1 cellular context compared by ENCODE assay signal in the genomic region with DNA sequence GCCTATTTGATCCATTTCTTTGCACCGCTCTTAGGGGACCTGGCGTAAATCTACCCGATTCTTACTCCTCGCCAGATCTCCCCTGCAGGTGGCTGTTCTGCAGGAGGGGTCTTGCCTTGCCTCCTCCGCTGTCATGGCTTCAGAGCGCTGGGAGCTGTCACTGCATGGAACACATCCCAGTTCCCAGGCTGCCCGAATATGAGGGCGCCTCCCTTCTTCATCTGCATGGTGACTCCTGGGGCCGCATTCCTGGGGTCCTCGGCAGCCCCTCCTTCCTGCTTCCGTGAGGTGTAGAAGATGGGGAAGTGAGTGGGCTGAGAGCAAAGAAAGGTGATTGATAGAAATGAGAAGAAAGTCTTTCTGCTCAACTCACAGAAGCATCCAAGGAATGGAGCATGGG.
TF ChIP-seq lines count a peak whose summit lies in the region.

No MANE protein-coding gene starts in this region.

TF ChIP-seq in GM23338, 12 proteins besides CTCF, POLR2A, EP300 and RAD21:
- TF ChIP-seq, protein P1, sequence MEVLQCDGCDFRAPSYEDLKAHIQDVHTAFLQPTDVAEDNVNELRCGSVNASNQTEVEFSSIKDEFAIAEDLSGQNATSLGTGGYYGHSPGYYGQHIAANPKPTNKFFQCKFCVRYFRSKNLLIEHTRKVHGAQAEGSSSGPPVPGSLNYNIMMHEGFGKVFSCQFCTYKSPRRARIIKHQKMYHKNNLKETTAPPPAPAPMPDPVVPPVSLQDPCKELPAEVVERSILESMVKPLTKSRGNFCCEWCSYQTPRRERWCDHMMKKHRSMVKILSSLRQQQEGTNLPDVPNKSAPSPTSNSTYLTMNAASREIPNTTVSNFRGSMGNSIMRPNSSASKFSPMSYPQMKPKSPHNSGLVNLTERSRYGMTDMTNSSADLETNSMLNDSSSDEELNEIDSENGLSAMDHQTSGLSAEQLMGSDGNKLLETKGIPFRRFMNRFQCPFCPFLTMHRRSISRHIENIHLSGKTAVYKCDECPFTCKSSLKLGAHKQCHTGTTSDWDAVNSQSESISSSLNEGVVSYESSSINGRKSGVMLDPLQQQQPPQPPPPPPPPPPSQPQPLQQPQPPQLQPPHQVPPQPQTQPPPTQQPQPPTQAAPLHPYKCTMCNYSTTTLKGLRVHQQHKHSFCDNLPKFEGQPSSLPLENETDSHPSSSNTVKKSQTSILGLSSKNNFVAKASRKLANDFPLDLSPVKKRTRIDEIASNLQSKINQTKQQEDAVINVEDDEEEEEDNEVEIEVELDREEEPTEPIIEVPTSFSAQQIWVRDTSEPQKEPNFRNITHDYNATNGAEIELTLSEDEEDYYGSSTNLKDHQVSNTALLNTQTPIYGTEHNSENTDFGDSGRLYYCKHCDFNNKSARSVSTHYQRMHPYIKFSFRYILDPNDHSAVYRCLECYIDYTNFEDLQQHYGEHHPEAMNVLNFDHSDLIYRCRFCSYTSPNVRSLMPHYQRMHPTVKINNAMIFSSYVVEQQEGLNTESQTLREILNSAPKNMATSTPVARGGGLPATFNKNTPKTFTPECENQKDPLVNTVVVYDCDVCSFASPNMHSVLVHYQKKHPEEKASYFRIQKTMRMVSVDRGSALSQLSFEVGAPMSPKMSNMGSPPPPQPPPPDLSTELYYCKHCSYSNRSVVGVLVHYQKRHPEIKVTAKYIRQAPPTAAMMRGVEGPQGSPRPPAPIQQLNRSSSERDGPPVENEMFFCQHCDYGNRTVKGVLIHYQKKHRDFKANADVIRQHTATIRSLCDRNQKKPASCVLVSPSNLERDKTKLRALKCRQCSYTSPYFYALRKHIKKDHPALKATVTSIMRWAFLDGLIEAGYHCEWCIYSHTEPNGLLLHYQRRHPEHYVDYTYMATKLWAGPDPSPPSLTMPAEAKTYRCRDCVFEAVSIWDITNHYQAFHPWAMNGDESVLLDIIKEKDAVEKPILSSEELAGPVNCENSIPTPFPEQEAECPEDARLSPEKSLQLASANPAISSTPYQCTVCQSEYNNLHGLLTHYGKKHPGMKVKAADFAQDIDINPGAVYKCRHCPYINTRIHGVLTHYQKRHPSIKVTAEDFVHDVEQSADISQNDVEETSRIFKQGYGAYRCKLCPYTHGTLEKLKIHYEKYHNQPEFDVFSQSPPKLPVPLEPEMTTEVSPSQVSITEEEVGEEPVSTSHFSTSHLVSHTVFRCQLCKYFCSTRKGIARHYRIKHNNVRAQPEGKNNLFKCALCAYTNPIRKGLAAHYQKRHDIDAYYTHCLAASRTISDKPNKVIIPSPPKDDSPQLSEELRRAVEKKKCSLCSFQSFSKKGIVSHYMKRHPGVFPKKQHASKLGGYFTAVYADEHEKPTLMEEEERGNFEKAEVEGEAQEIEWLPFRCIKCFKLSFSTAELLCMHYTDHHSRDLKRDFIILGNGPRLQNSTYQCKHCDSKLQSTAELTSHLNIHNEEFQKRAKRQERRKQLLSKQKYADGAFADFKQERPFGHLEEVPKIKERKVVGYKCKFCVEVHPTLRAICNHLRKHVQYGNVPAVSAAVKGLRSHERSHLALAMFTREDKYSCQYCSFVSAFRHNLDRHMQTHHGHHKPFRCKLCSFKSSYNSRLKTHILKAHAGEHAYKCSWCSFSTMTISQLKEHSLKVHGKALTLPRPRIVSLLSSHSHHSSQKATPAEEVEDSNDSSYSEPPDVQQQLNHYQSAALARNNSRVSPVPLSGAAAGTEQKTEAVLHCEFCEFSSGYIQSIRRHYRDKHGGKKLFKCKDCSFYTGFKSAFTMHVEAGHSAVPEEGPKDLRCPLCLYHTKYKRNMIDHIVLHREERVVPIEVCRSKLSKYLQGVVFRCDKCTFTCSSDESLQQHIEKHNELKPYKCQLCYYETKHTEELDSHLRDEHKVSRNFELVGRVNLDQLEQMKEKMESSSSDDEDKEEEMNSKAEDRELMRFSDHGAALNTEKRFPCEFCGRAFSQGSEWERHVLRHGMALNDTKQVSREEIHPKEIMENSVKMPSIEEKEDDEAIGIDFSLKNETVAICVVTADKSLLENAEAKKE (CRISPR knock-in tag; IDR thresholded peaks at IDR 0.05): no peak
- TF ChIP-seq ZNF114 (CRISPR knock-in tag; IDR thresholded peaks at IDR 0.05): no peak
- no peak for TF ChIP-seq CREB1 (CRISPR knock-in tag; IDR thresholded peaks at IDR 0.05; ENCODE audit: low read depth)
- no peak for TF ChIP-seq EZH2 (IDR thresholded peaks at IDR 0.05; ENCODE audit: low read depth, unreplicated experiment)
- no peak for TF ChIP-seq NANOG (IDR thresholded peaks at IDR 0.05; ENCODE audit: borderline replicate concordance)
- no peak for TF ChIP-seq EZH2phosphoT487 (IDR thresholded peaks at IDR 0.05; ENCODE audit: unreplicated experiment)
